Comparison of ENCODE assay signal across 24 cellular contexts in genomic region chr9:82212885-82213284, GRCh38.
"Had no signal": no experiment of that assay in that cellular context is flagged by ENCODE, and none has a peak within 500 bp of the region (broad histone marks: within the 10 kb centered on the region; RNA-seq: fewer than 3 reads in every experiment).

No MANE protein-coding gene starts in this region.

- H3K36me3 ChIP-seq: colonic mucosa, esophagus muscularis mucosa, esophagus squamous epithelium, gastrocnemius medialis, gastroesophageal sphincter, heart left ventricle, heart right ventricle had no signal

- H3K4me3 ChIP-seq: colonic mucosa, coronary artery, dorsolateral prefrontal cortex, esophagus muscularis mucosa, esophagus squamous epithelium, gastrocnemius medialis, gastroesophageal sphincter, heart left ventricle, heart right ventricle had no signal

- DNase-seq: colonic mucosa; cortex of kidney; dermis blood vessel endothelial cell; dorsolateral prefrontal cortex; effector CD4-positive, alpha-beta T cell; effector CD8-positive, alpha-beta T cell; effector memory CD4-positive, alpha-beta T cell; effector memory CD8-positive, alpha-beta T cell; endodermal cell; erythroblast; esophagus squamous epithelium; foreskin fibroblast; foreskin keratinocyte; foreskin melanocyte; gastrocnemius medialis; glutamatergic neuron; head of caudate nucleus; heart left ventricle; heart right ventricle had no signal

- H3K27me3 ChIP-seq: colonic mucosa, esophagus muscularis mucosa, esophagus squamous epithelium, foreskin keratinocyte, gastrocnemius medialis, gastroesophageal sphincter had no signal

- H3K27ac ChIP-seq: colonic mucosa, coronary artery, dorsolateral prefrontal cortex, epithelial cell of prostate, esophagus muscularis mucosa, esophagus squamous epithelium, foreskin keratinocyte, gastrocnemius medialis, gastroesophageal sphincter, heart left ventricle, heart right ventricle had no signal

- H3K9me3 ChIP-seq: colonic mucosa, gastrocnemius medialis had no signal

- H3K4me1 ChIP-seq: colonic mucosa, esophagus muscularis mucosa, esophagus squamous epithelium, foreskin keratinocyte, gastrocnemius medialis, gastroesophageal sphincter, heart left ventricle, heart right ventricle had no signal

- ATAC-seq: effector memory CD8-positive, alpha-beta T cell; esophagus mucosa; foreskin keratinocyte; gastrocnemius medialis; gastroesophageal sphincter; heart left ventricle; heart right ventricle had no signal
